In the genomic region with DNA sequence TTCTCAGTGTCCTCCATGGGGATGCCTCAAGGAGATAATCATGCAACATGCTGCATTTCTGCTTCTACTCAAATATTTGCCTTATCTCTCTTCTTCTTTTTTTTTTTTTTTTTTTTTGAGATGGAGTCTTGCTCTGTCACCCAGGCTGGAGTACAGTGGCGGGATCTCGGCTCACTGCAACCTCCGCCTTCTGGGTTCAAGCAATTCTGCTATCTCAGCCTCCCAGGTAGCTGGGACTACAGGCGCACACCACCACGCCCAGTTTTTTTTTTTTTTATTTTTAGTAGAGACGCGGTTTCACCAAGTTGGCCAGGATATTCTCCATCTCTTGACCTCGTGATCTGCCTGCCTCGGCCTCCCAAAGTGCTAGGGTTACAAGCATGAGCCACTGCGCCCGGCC, we compare ENCODE assay signal across 4 cellular contexts. TPM values are rescaled to one million over a fixed set of nuclear protein-coding genes. Genes with fewer than 3 reads are reported as not detected.
"Had no signal": no experiment of that assay in that cellular context is flagged by ENCODE, and none has a peak within 500 bp of the region (broad histone marks: within the 10 kb centered on the region; RNA-seq: fewer than 3 reads in every experiment).

No MANE protein-coding gene starts in this region.

RNA-seq across cellular contexts. Expression of a gene that starts 46.1 kb away (rescaled TPM):
- total RNA-seq: LHCN-M2, M059J, MCF 10A, NCI-H460 had no signal
